28 cellular contexts compared by ENCODE assay signal in the genomic region with DNA sequence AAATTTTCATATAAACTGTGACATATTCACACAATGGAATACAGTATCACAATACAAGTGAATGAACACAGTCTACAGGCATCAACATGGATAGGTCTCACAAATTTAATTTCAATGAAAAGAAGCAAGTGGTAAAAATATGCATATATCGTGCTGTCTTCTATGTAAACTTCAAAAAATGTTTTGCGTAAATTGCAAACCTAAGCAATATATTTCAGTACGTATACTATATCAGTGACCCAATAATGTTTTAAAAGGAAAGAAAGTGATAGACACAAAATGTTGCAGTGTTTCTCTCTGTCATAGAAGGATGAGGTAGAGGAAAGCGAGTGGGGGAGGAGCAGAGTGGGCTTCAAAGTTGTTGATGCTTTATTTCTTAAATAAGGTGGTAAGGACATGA.
"Had no signal": no experiment of that assay in that cellular context is flagged by ENCODE, and none has a peak within 500 bp of the region (broad histone marks: within the 10 kb centered on the region; RNA-seq: fewer than 3 reads in every experiment).

No MANE protein-coding gene starts in this region.

- ATAC-seq: effector memory CD8-positive, alpha-beta T cell; esophagus mucosa; foreskin keratinocyte; gastrocnemius medialis; gastroesophageal sphincter; heart left ventricle; heart right ventricle had no signal

- H3K4me3 ChIP-seq: colonic mucosa, coronary artery, dorsolateral prefrontal cortex, esophagus muscularis mucosa, esophagus squamous epithelium, gastrocnemius medialis, gastroesophageal sphincter, heart left ventricle, heart right ventricle had no signal

- FAIRE-seq: colon, endometrium, endothelial cell of umbilical vein, frontal cortex had no signal

- H3K36me3 ChIP-seq: colonic mucosa, esophagus muscularis mucosa, esophagus squamous epithelium, gastrocnemius medialis, gastroesophageal sphincter, heart left ventricle, heart right ventricle had no signal

- H3K27me3 ChIP-seq: colonic mucosa, dorsolateral prefrontal cortex, esophagus muscularis mucosa, esophagus squamous epithelium, foreskin keratinocyte, gastrocnemius medialis, gastroesophageal sphincter, heart left ventricle, heart right ventricle had no signal

- H3K4me1 ChIP-seq: colonic mucosa, esophagus muscularis mucosa, esophagus squamous epithelium, foreskin keratinocyte, gastrocnemius medialis, gastroesophageal sphincter, heart left ventricle, heart right ventricle had no signal

- DNase-seq: colonic mucosa; cortex of kidney; dermis blood vessel endothelial cell; dorsolateral prefrontal cortex; effector CD4-positive, alpha-beta T cell; effector CD8-positive, alpha-beta T cell; effector memory CD4-positive, alpha-beta T cell; effector memory CD8-positive, alpha-beta T cell; endodermal cell; erythroblast; esophagus squamous epithelium; foreskin fibroblast; foreskin keratinocyte; foreskin melanocyte; gastrocnemius medialis; glutamatergic neuron; head of caudate nucleus; heart left ventricle; heart right ventricle had no signal

- H3K27ac ChIP-seq: colonic mucosa, coronary artery, dorsolateral prefrontal cortex, epithelial cell of prostate, esophagus muscularis mucosa, esophagus squamous epithelium, foreskin keratinocyte, gastrocnemius medialis, gastroesophageal sphincter, heart left ventricle, heart right ventricle had no signal

- H3K9me3 ChIP-seq: colonic mucosa, esophagus squamous epithelium, gastrocnemius medialis, gastroesophageal sphincter had no signal
